8 cellular contexts compared by ENCODE assay signal in the genomic region with DNA sequence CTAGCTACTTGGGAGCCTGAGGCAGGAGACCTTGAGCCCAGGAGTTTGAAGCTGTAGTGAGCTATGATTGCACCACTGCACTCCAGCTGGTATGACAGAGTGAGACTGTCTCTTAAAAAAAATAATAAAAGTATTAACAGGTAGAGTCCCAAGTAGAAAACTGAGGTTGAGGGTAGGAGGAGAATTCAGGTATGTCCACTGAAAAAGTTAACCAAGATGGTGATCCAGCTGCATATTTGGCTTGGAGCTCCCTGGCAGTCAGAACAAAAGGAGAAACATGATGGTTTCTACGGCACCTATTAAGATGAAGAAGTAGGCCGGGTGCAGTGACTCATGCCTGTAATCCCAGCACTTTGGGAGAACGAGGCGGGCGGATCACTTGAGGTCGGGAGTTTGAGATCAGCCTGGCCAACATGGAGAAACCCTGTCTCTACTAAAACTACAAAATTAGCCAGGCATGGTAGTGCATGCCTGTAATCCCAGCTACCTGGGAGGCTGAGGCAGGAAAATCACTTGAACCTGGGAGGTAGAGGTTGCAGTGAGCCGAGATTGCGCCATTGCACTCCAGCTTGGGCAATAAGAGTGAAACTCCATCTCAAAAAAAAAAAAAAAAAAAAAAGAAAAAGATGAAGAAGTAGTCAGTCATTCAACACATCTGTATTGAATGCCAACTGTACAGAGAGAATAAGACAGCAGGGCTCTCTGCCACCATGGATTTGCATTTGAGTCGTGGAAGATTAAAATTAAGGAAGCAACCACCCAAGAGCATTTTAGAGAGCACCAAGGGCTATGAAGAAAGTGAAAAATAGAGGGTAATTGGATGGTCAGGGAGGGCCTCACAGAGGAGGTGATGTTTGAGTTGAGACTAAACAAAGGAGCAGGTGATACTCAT. TPM values are rescaled to one million over a fixed set of nuclear protein-coding genes. Genes with fewer than 3 reads are reported as not detected.
DNase-seq lines count a peak whose midpoint lies in the region; ATAC-seq, FAIRE-seq and TF ChIP-seq lines count a peak whose summit lies in the region.
"Not testable (repeated sequence)": the region's sequence is repeated elsewhere in the genome, so short reads cannot be mapped to it uniquely, and the experiment has no call there.

No MANE protein-coding gene starts in this region.

- H3K4me3 Mint-ChIP-seq in astrocyte (ENCODE audit: unreplicated experiment): not testable (repeated sequence)

- H3K9ac ChIP-seq in Karpas-422 (ENCODE audit: low read length); astrocyte (ENCODE audit: low read length): not testable (repeated sequence)

- H3K27me3 ChIP-seq in Karpas-422 (ENCODE audit: low read length); Peyer's patch; astrocyte (ENCODE audit: insufficient read depth, low read length); hepatocyte; muscle layer of duodenum (ENCODE audit: low read depth, low read length); small intestine (ENCODE audit: control insufficient read depth in 2 of 2, insufficient read depth in 2 of 2, low read length in 2 of 2): not testable (repeated sequence)

- H3K4me1 ChIP-seq in A549: peaks cover 12% of the 10 kb centered on the region
- H3K4me1 ChIP-seq in Karpas-422 (ENCODE audit: low read length); astrocyte (ENCODE audit: insufficient read depth, low read length); small intestine (ENCODE audit: control insufficient read depth in 2 of 2, insufficient read depth in 1 of 2, low read depth in 1 of 2, low read length in 1 of 2): not testable (repeated sequence)
- peaks cover 0 to 37% (median 5%) of the 10 kb centered on the region in 4 donors for H3K4me1 ChIP-seq in Peyer's patch
- peaks cover 17% of the 10 kb centered on the region for H3K4me1 ChIP-seq in hepatocyte (ENCODE audit: insufficient read depth)
- peaks cover 0 to 22% of the 10 kb centered on the region in 2 donors for H3K4me1 ChIP-seq in muscle layer of duodenum (ENCODE audit: control insufficient read depth in 1 of 2, insufficient read depth in 2 of 2, low read length in 2 of 2)

- not testable (repeated sequence) for H2AFZ ChIP-seq in Karpas-422 (ENCODE audit: low read length); astrocyte (ENCODE audit: low read depth, low read length); hepatocyte

- not testable (repeated sequence) for H3K36me3 ChIP-seq in Karpas-422 (ENCODE audit: insufficient read depth, low read length); Peyer's patch; astrocyte (ENCODE audit: insufficient read depth, low read length); hepatocyte (replicated peaks; ENCODE audit: insufficient read depth, low read depth); small intestine (ENCODE audit: control insufficient read depth in 2 of 2, insufficient read depth in 2 of 2, low read length in 2 of 2)
- peaks cover 0 to 15% of the 10 kb centered on the region in 2 donors for H3K36me3 ChIP-seq in muscle layer of duodenum (ENCODE audit: control insufficient read depth in 1 of 2, insufficient read depth in 2 of 2, low read length in 2 of 2)

- not testable (repeated sequence) for H3K9me3 Mint-ChIP-seq in astrocyte (ENCODE audit: unreplicated experiment)

- not testable (repeated sequence) for H3K27ac Mint-ChIP-seq in astrocyte (ENCODE audit: unreplicated experiment)

- H3K4me2 ChIP-seq in A549: 0 out of 3 replicates have a peak overlapping the region, but pooled peaks have one; percentile 53
- H3K4me2 ChIP-seq in Karpas-422 (ENCODE audit: low read depth, low read length, poor library complexity, severe bottlenecking); astrocyte (ENCODE audit: low read length); hepatocyte: not testable (repeated sequence)

- not testable (repeated sequence) for TF ChIP-seq POLR2A in A549 (IDR thresholded peaks at IDR 0.05; ENCODE audit: low read length); Peyer's patch (IDR thresholded peaks at IDR 0.05)

- not testable (repeated sequence) for TF ChIP-seq EP300 in A549 (IDR thresholded peaks at IDR 0.05)

- CTCF ChIA-PET in A549 (lab: Yijun Ruan, JAX): interaction anchor here (0.6 to 14.1 kb wide), 4 partner anchors 9 to 372 kb away, joined by 3 to 124 read pairs (median 60); no protein-coding TSS in a partner anchor

- not testable (repeated sequence) for H3K4me3 ChIP-seq in A549; Karpas-422 (ENCODE audit: low read length); Peyer's patch; astrocyte (ENCODE audit: insufficient read depth, low read depth, low read length); hepatocyte; muscle layer of duodenum (ENCODE audit: low read depth in 1 of 2, low read length in 2 of 2); small intestine (ENCODE audit: low read depth in 1 of 2, low read length in 2 of 2)

- not testable (repeated sequence) for H3K4me1 Mint-ChIP-seq in astrocyte (ENCODE audit: low read depth, unreplicated experiment)

- not testable (repeated sequence) for H3K36me3 Mint-ChIP-seq in astrocyte (ENCODE audit: low read depth, unreplicated experiment)

- 90% methylated on average over 9 of the region's 9 CpGs for WGBS in A549 (ENCODE audit: missing lambda C conversion rate)
- WGBS in hepatocyte (ENCODE audit: low lambda C conversion rate, missing lambda C conversion rate): 84% methylated on average over 9 of the region's 9 CpGs
- WGBS in small intestine, 3 donors: 38 to 63% (median 61%) methylated on average over 9 of the region's 9 CpGs

- TF ChIP-seq CTCF in A549 (IDR thresholded peaks at IDR 0.05); Peyer's patch (IDR thresholded peaks at IDR 0.05); astrocyte (IDR thresholded peaks at IDR 0.05; ENCODE audit: insufficient read depth, low read depth, low read length); hepatocyte (IDR thresholded peaks at IDR 0.05; ENCODE audit: poor library complexity): not testable (repeated sequence)

- not testable (repeated sequence) for H3K9me3 ChIP-seq in A549; Karpas-422 (ENCODE audit: low read length); Peyer's patch; astrocyte (ENCODE audit: insufficient read depth, low read depth, low read length); hepatocyte (ENCODE audit: low read depth); muscle layer of duodenum (ENCODE audit: control insufficient read depth in 1 of 2, low read length in 2 of 2); small intestine (ENCODE audit: control insufficient read depth, low read depth)

- not testable (repeated sequence) for FAIRE-seq in A549 (lab: Jason Lieb, UNC); astrocyte (lab: Jason Lieb, UNC); small intestine (lab: Jason Lieb, UNC)

- not testable (repeated sequence) for H4K20me1 ChIP-seq in Karpas-422 (ENCODE audit: insufficient read depth, low read depth, low read length); astrocyte (ENCODE audit: insufficient read depth, low read length); hepatocyte (ENCODE audit: insufficient read depth, poor library complexity, severe bottlenecking)

- DNase-seq in A549 (ENCODE audit: low read depth in 1 of 2, low spot score in 1 of 2); epithelial cell of prostate (ENCODE audit: low read depth, low spot score); hepatocyte (ENCODE audit: low spot score): not testable (repeated sequence)
- DNase-seq in Karpas-422 (peak; percentile 58), Peyer's patch (peak in 1 of 3 donors; percentile 62), astrocyte (ENCODE audit: low read depth) (peak; percentile 25), small intestine (peak; percentile 38)

- H3K9me2 ChIP-seq in Karpas-422 (replicated peaks; ENCODE audit: insufficient read depth, low read length); hepatocyte (replicated peaks; ENCODE audit: insufficient read depth): not testable (repeated sequence)

- POLR2A ChIA-PET in A549 (lab: Yijun Ruan, JAX): not testable (repeated sequence)

- ATAC-seq in A549: not testable (repeated sequence)

- H3K79me2 ChIP-seq in Karpas-422 (ENCODE audit: low read length); astrocyte (ENCODE audit: insufficient read depth, low read length); hepatocyte: not testable (repeated sequence)

- not testable (repeated sequence) for H3K27me3 Mint-ChIP-seq in astrocyte (ENCODE audit: low read depth, unreplicated experiment)

- not testable (repeated sequence) for TF ChIP-seq RAD21 in A549 (conservative IDR thresholded peaks at IDR 0.05 in 1 of 2, IDR thresholded peaks at IDR 0.05 in 1 of 2)

- H3K27ac ChIP-seq in A549 (peak overlapping the region; percentile 61), Peyer's patch (peak overlapping the region in 3 of 4 donors; percentile 49 to 90 (median 83)), epithelial cell of prostate (peak overlapping the region; percentile 84), hepatocyte (peak overlapping the region; percentile 81), muscle layer of duodenum (ENCODE audit: low read length) (peak overlapping the region; percentile 63), small intestine (ENCODE audit: low read depth in 1 of 2, low read length in 1 of 2) (peak overlapping the region; percentile 77 to 82)
- H3K27ac ChIP-seq in Karpas-422 (ENCODE audit: low read length); astrocyte (ENCODE audit: low read depth, low read length): not testable (repeated sequence)

RNA-seq across cellular contexts. Expression of gene HDAC11, which starts 5.8 kb away (rescaled TPM):
- polyA plus RNA-seq in A549 (2011; rRNA removed): 5.6 and 5.8 TPM in 2 replicates
- 7.3 and 9.3 TPM in 2 replicates for polyA plus RNA-seq in A549 (2012; cell fraction: cytosol; rRNA removed)
- 9.0 and 9.7 TPM in 2 replicates for polyA plus RNA-seq in A549 (2012; cell fraction: nucleus; rRNA removed)
- 8.4 to 11.3 TPM (median 9.2 TPM) in 3 replicates for polyA plus RNA-seq in A549 (2017; fragmentation: RNase III; extraction: RNeasy Plus Mini Kit Qiagen cat#74134 plus additional on column Dnase treatment)
- polyA minus RNA-seq in A549 (2011; rRNA and poly(A)+ RNA removed): 5.2 and 6.9 TPM in 2 replicates
- 1.6 and 5.3 TPM in 2 replicates for total RNA-seq in Karpas-422 (2014; rRNA removed; shearing (Covaris generic); ENCODE audit: low replicate concordance)
- total RNA-seq in Peyer's patch: 10 to 100 TPM; 17.7 to 28.5 (median 21.3) TPM
- 8.6 and 9.5 TPM in 2 replicates for total RNA-seq in astrocyte
- 8.1 and 8.4 TPM in 2 replicates for total RNA-seq in hepatocyte
- polyA plus RNA-seq in hepatocyte: 12.3 and 17.2 TPM in 2 replicates
- 10 to 100 TPM; 12.4 to 19.4 (median 18.1) TPM for polyA plus RNA-seq in small intestine
